In genomic region chr6:19450651-19451050, GRCh38 we compare ENCODE assay signal across 19 cellular contexts.
DNase-seq lines count a peak whose midpoint lies in the region; ATAC-seq and TF ChIP-seq lines count a peak whose summit lies in the region.
"Had no signal": no experiment of that assay in that cellular context is flagged by ENCODE, and none has a peak within 500 bp of the region (broad histone marks: within the 10 kb centered on the region; RNA-seq: fewer than 3 reads in every experiment).

No MANE protein-coding gene starts in this region.

- CTCF ChIA-PET in SK-N-SH (lab: Yijun Ruan, JAX) = no interaction called here
- CTCF ChIA-PET in CD4-positive, alpha-beta T cell (lab: Charles Lee) = no interaction called here

- no peaks in the 10 kb centered on the region for H3K79me2 ChIP-seq in neural cell (replicated peaks; ENCODE audit: insufficient read depth, low read length)
- no peaks in the 10 kb centered on the region for H3K79me2 ChIP-seq in SK-N-SH (ENCODE audit: insufficient read depth)

- peaks cover 4% of the 10 kb centered on the region for H3K9me3 Mint-ChIP-seq in CD4-positive, alpha-beta T cell
- H3K9me3 Mint-ChIP-seq: HFFc6 had no signal

- H3K9me3 ChIP-seq in neural cell (ENCODE audit: low read length) (no peaks in the 10 kb centered on the region), SK-N-SH (no peaks in the 10 kb centered on the region)
- no peaks in the 10 kb centered on the region for H3K9me3 ChIP-seq in CD4-positive, alpha-beta T cell (ENCODE audit: control insufficient read depth, low read length)
- H3K9me3 ChIP-seq: Caco-2 had no signal

- H3K4me2 ChIP-seq in neural cell (ENCODE audit: low read length) (no peak overlapping the region), SK-N-SH (no peak overlapping the region)

- H2AFZ ChIP-seq in neural cell (ENCODE audit: low read depth, low read length) (no peak overlapping the region), SK-N-SH (ENCODE audit: low read depth) (no peak overlapping the region)

- no peaks in the 10 kb centered on the region for H3K4me1 Mint-ChIP-seq in CD4-positive, alpha-beta T cell (ENCODE audit: low read depth)
- H3K4me1 Mint-ChIP-seq: CD4-positive, CD25-positive, alpha-beta regulatory T cell; IgD-negative memory B cell had no signal

- no peaks in the 10 kb centered on the region for H4K20me1 ChIP-seq in neural cell (ENCODE audit: insufficient read depth)
- no peaks in the 10 kb centered on the region for H4K20me1 ChIP-seq in SK-N-SH (ENCODE audit: insufficient read depth)

- H3K9me2 ChIP-seq in neural cell (ENCODE audit: insufficient read depth, low read length) (no peaks in the 10 kb centered on the region), SK-N-SH (no peaks in the 10 kb centered on the region)

- H3K9ac ChIP-seq in neural cell (ENCODE audit: low read length) = no peak overlapping the region
- H3K9ac ChIP-seq in SK-N-SH = no peak overlapping the region

- POLR2A ChIA-PET in SK-N-SH (lab: Yijun Ruan, JAX) = no interaction called here
- POLR2A ChIA-PET in CD4-positive, alpha-beta T cell (lab: Charles Lee) = no interaction called here

- TF ChIP-seq EP300 in neural cell (conservative IDR thresholded peaks at IDR 0.05; ENCODE audit: poor library complexity, severe bottlenecking) = peak; percentile 31
- TF ChIP-seq EP300 in SK-N-SH (IDR thresholded peaks at IDR 0.05; ENCODE audit: borderline replicate concordance in 1 of 2, low read depth in 1 of 2, low read length in 1 of 2) = no peak

- 38% methylated on average over 1 of the region's 1 CpG for WGBS in SK-N-SH (ENCODE audit: low lambda C conversion rate)

- intact Hi-C loops in CD4-positive, alpha-beta T cell (cut with DNase I, micrococcal nuclease) = no loop called here

- H3K4me3 ChIP-seq in neural cell (ENCODE audit: low read length) = no peak overlapping the region
- H3K4me3 ChIP-seq in SK-N-SH (ENCODE audit: low read depth in 2 of 2, low read length in 1 of 2) = no peak overlapping the region

- H3K36me3 ChIP-seq in neural cell (ENCODE audit: insufficient read depth, low read length) = no peaks in the 10 kb centered on the region
- H3K36me3 ChIP-seq in SK-N-SH (replicated peaks in 1 of 2; ENCODE audit: control insufficient read depth in 1 of 2, insufficient read depth in 2 of 2, low read length in 1 of 2) = no peaks in the 10 kb centered on the region
- H3K36me3 ChIP-seq: BE2C had no signal

- TF ChIP-seq CTCF in neural cell (IDR thresholded peaks at IDR 0.05; ENCODE audit: poor library complexity, severe bottlenecking) (no peak), SK-N-SH (IDR thresholded peaks at IDR 0.05) (no peak)
- no peak for TF ChIP-seq CTCF in CD4-positive, alpha-beta T cell (IDR thresholded peaks at IDR 0.05)

- H3K4me3 Mint-ChIP-seq in CD4-positive, alpha-beta T cell = no peak overlapping the region
- H3K4me3 Mint-ChIP-seq: CD4-positive, CD25-positive, alpha-beta regulatory T cell; HFFc6; IgD-negative memory B cell had no signal

- no peak overlapping the region for H3K27ac ChIP-seq in neural cell (ENCODE audit: low read length)
- H3K27ac ChIP-seq in SK-N-SH (ENCODE audit: low read depth in 2 of 2, low read length in 1 of 2) = no peak overlapping the region
- H3K27ac ChIP-seq in CD4-positive, alpha-beta T cell (ENCODE audit: low read depth, low read length) = no peak overlapping the region

- H3K27me3 ChIP-seq in neural cell (ENCODE audit: insufficient read depth, low read depth, low read length) (no peaks in the 10 kb centered on the region), SK-N-SH (ENCODE audit: insufficient read depth) (no peaks in the 10 kb centered on the region)
- no peaks in the 10 kb centered on the region for H3K27me3 ChIP-seq in CD4-positive, alpha-beta T cell (ENCODE audit: control insufficient read depth, insufficient read depth, low read length)
- H3K27me3 ChIP-seq: BE2C had no signal

- H3K4me1 ChIP-seq in SK-N-SH (ENCODE audit: control insufficient read depth in 1 of 2, insufficient read depth in 2 of 2, low read depth in 1 of 2, low read length in 1 of 2) = no peaks in the 10 kb centered on the region
- H3K4me1 ChIP-seq: BE2C, Caco-2 had no signal

- no peaks in the 10 kb centered on the region for H3F3A ChIP-seq in neural cell (ENCODE audit: insufficient read depth, low read length, poor library complexity, severe bottlenecking)
- no peaks in the 10 kb centered on the region for H3F3A ChIP-seq in SK-N-SH (replicated peaks; ENCODE audit: insufficient read depth)

- TF ChIP-seq RAD21 in neural cell (conservative IDR thresholded peaks at IDR 0.05) (no peak), SK-N-SH (IDR thresholded peaks at IDR 0.05; ENCODE audit: low read length) (no peak)

- peak; percentile 6 to 74 for DNase-seq in NCI-H524 (lab: John Stamatoyannopoulos, UW)
- DNase-seq in NCI-H82 treated with DMSO at 0.1 percent for 48 hours (lab: John Stamatoyannopoulos, UW; ENCODE audit: unreplicated experiment) = peak; percentile 8
- DNase-seq in mucosa of gallbladder (ENCODE audit: low spot score) = no peak
- DNase-seq in SK-N-SH = no peak
- no peak for DNase-seq in CD4-positive, alpha-beta T cell
- DNase-seq: ACHN; BE2C; C1 segment of cervical spinal cord; Caco-2; CD4-positive, CD25-positive, alpha-beta regulatory T cell; DMS79 treated with DMSO at 0.1 percent for 48 hours; GF-D8; GOT3; H7; HFFc6 had no signal

- no peaks in the 10 kb centered on the region for H3K36me3 Mint-ChIP-seq in CD4-positive, alpha-beta T cell (ENCODE audit: low read depth)
- H3K36me3 Mint-ChIP-seq: CD4-positive, CD25-positive, alpha-beta regulatory T cell; IgD-negative memory B cell had no signal

- H3K27me3 Mint-ChIP-seq in CD4-positive, alpha-beta T cell = no peaks in the 10 kb centered on the region
- H3K27me3 Mint-ChIP-seq: CD4-positive, CD25-positive, alpha-beta regulatory T cell; IgD-negative memory B cell had no signal

- ATAC-seq in CD4-positive, alpha-beta T cell (ENCODE audit: poor library complexity) = no peak
- ATAC-seq: HCT116, HepG2 had no signal

- H3K27ac Mint-ChIP-seq in CD4-positive, alpha-beta T cell = no peak overlapping the region
- H3K27ac Mint-ChIP-seq: CD4-positive, CD25-positive, alpha-beta regulatory T cell; HFFc6; IgD-negative memory B cell had no signal

TF ChIP-seq in neural cell, 6 proteins besides CTCF, POLR2A, EP300 and RAD21:
- TF ChIP-seq REST (IDR thresholded peaks at IDR 0.05; ENCODE audit: borderline replicate concordance) (no peak), MXI1 (conservative IDR thresholded peaks at IDR 0.05; ENCODE audit: poor library complexity, severe bottlenecking) (no peak)

TF ChIP-seq in SK-N-SH, 30 proteins besides CTCF, POLR2A, EP300 and RAD21:
- TF ChIP-seq TAF1 (IDR thresholded peaks at IDR 0.05; ENCODE audit: borderline replicate concordance, low read depth, low read length) = no peak
- no peak for TF ChIP-seq MAX (IDR thresholded peaks at IDR 0.05; ENCODE audit: low read depth)
- TF ChIP-seq CHD2 (IDR thresholded peaks at IDR 0.05; ENCODE audit: low read length, partially characterized antibody) = no peak
- TF ChIP-seq REST (IDR thresholded peaks at IDR 0.05; ENCODE audit: low read depth, low read length) = no peak
- no peak for TF ChIP-seq FOSL2 (IDR thresholded peaks at IDR 0.05; ENCODE audit: borderline replicate concordance, low read depth)
- no peak for TF ChIP-seq FOXM1 (IDR thresholded peaks at IDR 0.05; ENCODE audit: low read depth)
- TF ChIP-seq USF2 (IDR thresholded peaks at IDR 0.05; ENCODE audit: borderline replicate concordance, low read depth, low read length) = no peak
- no peak for TF ChIP-seq IRF3 (IDR thresholded peaks at IDR 0.05; ENCODE audit: low read depth, low read length)

Comparison
In these comparisons a context has a peak if more than half of its experiments do, and no peak if none do; other contexts are left out.
1. DNase-seq: peak in NCI-H524 (2 of 2) and NCI-H82 treated with DMSO at 0.1 percent for 48 hours (single experiment); none in mucosa of gallbladder (single experiment), SK-N-SH (single experiment) and CD4-positive, alpha-beta T cell (0 of 10).